ENCODE assay signal across 1 cellular context in genomic region chr13:69580255-69580654, GRCh38.
TF ChIP-seq lines count a peak whose summit lies in the region.

No MANE protein-coding gene starts in this region.

TF ChIP-seq in SK-N-SH treated with all-trans-retinoic acid at 6 μM for 48 hours, 23 proteins besides CTCF, POLR2A, EP300 and RAD21 (continued from another document):
- TF ChIP-seq ZC3H10 (CRISPR knock-in tag; IDR thresholded peaks at IDR 0.05), result no peak
- TF ChIP-seq PATZ1 (CRISPR knock-in tag; IDR thresholded peaks at IDR 0.05; ENCODE audit: borderline replicate concordance), result no peak
- no peak for TF ChIP-seq OSR1 (CRISPR knock-in tag; IDR thresholded peaks at IDR 0.05)
- TF ChIP-seq GLIS3 (CRISPR knock-in tag; IDR thresholded peaks at IDR 0.05), result no peak
